In genomic region chr7:5428470-5429252, GRCh38 we compare ENCODE assay signal across 8 cellular contexts. TPM values are rescaled to one million over a fixed set of nuclear protein-coding genes. Genes with fewer than 3 reads are reported as not detected.
DNase-seq lines count a peak whose midpoint lies in the region; TF ChIP-seq lines count a peak whose summit lies in the region.

No MANE protein-coding gene starts in this region.

- H3K4me2 ChIP-seq in GM23248 (ENCODE audit: unreplicated experiment), result peak overlapping the region; percentile 93

- BruUV-seq in A673 (replicated peaks; lab: Mats Ljungman, UMichigan), result TSS peak; percentile 24

- CTCF ChIA-PET in A673 (lab: Charles Lee), result no interaction called here

- 1% methylated on average over 45 to 47 of the region's 47 CpGs for WGBS in GM23248 (ENCODE audit: low coverage in 1 of 2, low lambda C conversion rate in 2 of 2, missing lambda C conversion rate in 2 of 2), 2 experiments
- 4% methylated on average over 47 of the region's 47 CpGs for WGBS in liver

- peak; percentile 95 for DNase-seq in A673 (ENCODE audit: low spot score)
- peak; percentile 96 for DNase-seq in GM23248
- peak; percentile 77 to 80 for DNase-seq in NOMO-1 (lab: John Stamatoyannopoulos, UW; ENCODE audit: unreplicated experiment in 2 of 2)
- peak; percentile 77 for DNase-seq in colonic mucosa
- DNase-seq in superior temporal gyrus (ENCODE audit: extremely low spot score), result peak; percentile 76
- no peak for DNase-seq in GM19240 (ENCODE audit: insufficient read length, low spot score)
- DNase-seq in GM20000 (ENCODE audit: low spot score), result no peak

- peaks cover 33% of the 10 kb centered on the region for H3K4me1 ChIP-seq in A673 (ENCODE audit: insufficient read depth, low read length, poor library complexity, severe bottlenecking)
- H3K4me1 ChIP-seq in GM23248 (ENCODE audit: insufficient read depth), result 0 out of 2 replicates have a peak, but pooled peaks cover 4% of the 10 kb centered on the region
- peaks cover 19% of the 10 kb centered on the region for H3K4me1 ChIP-seq in colonic mucosa
- H3K4me1 ChIP-seq in liver (ENCODE audit: control insufficient read depth in 4 of 4, insufficient read depth in 4 of 4, low read length in 3 of 4), result peaks cover 3 to 35% (median 17%) of the 10 kb centered on the region in 4 donors

- POLR2A ChIA-PET in A673 (lab: Charles Lee; ENCODE audit: low non-redundant PET), result no interaction called here

- TF ChIP-seq CTCF in A673 (conservative IDR thresholded peaks at IDR 0.05; ENCODE audit: low read depth, low read length) (peak; percentile 44), colonic mucosa (IDR thresholded peaks at IDR 0.05) (no peak), liver (IDR thresholded peaks at IDR 0.05; ENCODE audit: low read depth, low read length, missing input control) (peak; percentile 8), GM20000 (IDR thresholded peaks at IDR 0.05; ENCODE audit: extremely low read depth, missing control alignments) (no peak)

- in situ Hi-C loops in GM23248 (cut with MboI), result no loop called here

- intact Hi-C loops in A673 (cut with micrococcal nuclease; ENCODE audit: unreplicated experiment), result no loop called here
- intact Hi-C loops in colonic mucosa (cut with DNase I), result no loop called here

- H3K27me3 ChIP-seq in A673 (replicated peaks; ENCODE audit: insufficient read depth, low read depth, low read length, poor library complexity) (no peaks in the 10 kb centered on the region), GM23248 (replicated peaks; ENCODE audit: insufficient read depth) (no peaks in the 10 kb centered on the region), colonic mucosa (no peaks in the 10 kb centered on the region), liver (ENCODE audit: control insufficient read depth in 4 of 4, insufficient read depth in 4 of 4, low read length in 3 of 4) (no peaks in the 10 kb centered on the region)

- H3K27ac ChIP-seq in A673 (ENCODE audit: low read depth, low read length, poor library complexity, severe bottlenecking) (peak overlapping the region; percentile 99), GM23248 (peak overlapping the region; percentile 98), colonic mucosa (peak overlapping the region; percentile 96), liver (ENCODE audit: low read depth in 1 of 2, low read length in 2 of 2) (peak overlapping the region; percentile 95 to 100)

- H3K9me3 ChIP-seq in A673 (ENCODE audit: low read depth, low read length, poor library complexity, severe bottlenecking) (no peaks in the 10 kb centered on the region), GM23248 (ENCODE audit: low read depth) (no peaks in the 10 kb centered on the region), colonic mucosa (no peaks in the 10 kb centered on the region), liver (ENCODE audit: control insufficient read depth in 4 of 4, low read length in 3 of 4) (peaks cover 0 to 3% (median 0%) of the 10 kb centered on the region in 4 donors)

- no peaks in the 10 kb centered on the region for H4K20me1 ChIP-seq in GM23248 (ENCODE audit: insufficient read depth)

- no peaks in the 10 kb centered on the region for H3K9me2 ChIP-seq in GM23248 (ENCODE audit: insufficient read depth)

- 0 out of 2 replicates have a peak overlapping the region, but pooled peaks have one; percentile 27 for H2AFZ ChIP-seq in GM23248

- H3K79me2 ChIP-seq in GM23248 (ENCODE audit: insufficient read depth), result peaks cover 94% of the 10 kb centered on the region

- H3F3A ChIP-seq in GM23248 (ENCODE audit: insufficient read depth), result 0 out of 2 replicates have a peak, but pooled peaks cover 4% of the 10 kb centered on the region

- H3K9ac ChIP-seq in GM23248 (peak overlapping the region; percentile 95), colonic mucosa (ENCODE audit: low read depth in 2 of 2, low read length in 2 of 2) (peak overlapping the region; percentile 95 to 100), liver (ENCODE audit: low read depth in 1 of 2, low read length in 2 of 2) (peak overlapping the region; percentile 71 to 82)

- no peak for TF ChIP-seq RAD21 in liver (IDR thresholded peaks at IDR 0.05)

- H3K4me3 ChIP-seq in A673 (ENCODE audit: low read depth, low read length, poor library complexity, severe bottlenecking) (peak overlapping the region; percentile 79), GM23248 (peak overlapping the region; percentile 87), colonic mucosa (peak overlapping the region; percentile 62), liver (ENCODE audit: low read depth in 1 of 3, low read length in 3 of 3) (peak overlapping the region; percentile 63 to 84 (median 72))

- no peaks in the 10 kb centered on the region for H3K36me3 ChIP-seq in A673 (ENCODE audit: insufficient read depth, low read length, poor library complexity, severe bottlenecking)
- no peaks in the 10 kb centered on the region for H3K36me3 ChIP-seq in GM23248 (ENCODE audit: low read depth)
- H3K36me3 ChIP-seq in colonic mucosa, result no peaks in the 10 kb centered on the region
- H3K36me3 ChIP-seq in liver (ENCODE audit: control insufficient read depth in 4 of 4, insufficient read depth in 3 of 4, low read depth in 1 of 4, low read length in 3 of 4), result no peaks in the 10 kb centered on the region

TF ChIP-seq in liver, 16 proteins besides CTCF, POLR2A, EP300 and RAD21:
- TF ChIP-seq REST (IDR thresholded peaks at IDR 0.05), result no peak
- no peak for TF ChIP-seq HNF4A (conservative IDR thresholded peaks at IDR 0.05)
- no peak for TF ChIP-seq MAX (IDR thresholded peaks at IDR 0.05)
- no peak for TF ChIP-seq FOXA1 (IDR thresholded peaks at IDR 0.05)
- no peak for TF ChIP-seq NR2F2 (IDR thresholded peaks at IDR 0.05)
- no peak for TF ChIP-seq SP1 (IDR thresholded peaks at IDR 0.05)
- peak; percentile 62 for TF ChIP-seq TAF1 (conservative IDR thresholded peaks at IDR 0.05)
- TF ChIP-seq ATF3 (IDR thresholded peaks at IDR 0.05), result peak; percentile 10
- no peak for TF ChIP-seq JUND (IDR thresholded peaks at IDR 0.05)
- TF ChIP-seq HNF4G (IDR thresholded peaks at IDR 0.05), result no peak
- TF ChIP-seq RXRA (IDR thresholded peaks at IDR 0.05), result no peak
- no peak for TF ChIP-seq GABPA (IDR thresholded peaks at IDR 0.05 in 1 of 2, conservative IDR thresholded peaks at IDR 0.05 in 1 of 2)
- no peak for TF ChIP-seq ZBTB33 (IDR thresholded peaks at IDR 0.05)
- peak; percentile 75 for TF ChIP-seq YY1 (IDR thresholded peaks at IDR 0.05)
- TF ChIP-seq EGR1 (IDR thresholded peaks at IDR 0.05; ENCODE audit: low read depth in 2 of 2), result no peak
- no peak for TF ChIP-seq FOXA2 (IDR thresholded peaks at IDR 0.05)

RNA-seq across cellular contexts. Expression of gene TNRC18, which starts 5.0 kb away (rescaled TPM):
- total RNA-seq in A673 (2021) (91.7 and 97.2 TPM in 2 replicates), colonic mucosa (10 to 100 TPM; 84.0 to 90.9 TPM), liver (10 to 100 TPM; 25.1 to 37.1 TPM)
- total RNA-seq in GM23248 (2014; rRNA removed; shearing (Covaris generic)), result 47.4 and 51.8 TPM in 2 replicates
- polyA plus RNA-seq in GM23248 (2016; fragmentation: Nextera tagmentation; extraction: Ambion mirVana) (3.7 and 4.8 TPM in 2 replicates), liver (10 to 100 TPM in 1 of 2 donors, 1 to 10 TPM in 1; 2.3 to 15.7 TPM)

Comparison
In these comparisons a context has a peak if more than half of its experiments do, and no peak if none do; other contexts are left out.
1. DNase-seq: peak in A673 (single experiment), GM23248 (single experiment), NOMO-1 (2 of 2), colonic mucosa (single experiment) and superior temporal gyrus (single experiment); none in GM19240 (single experiment) and GM20000 (single experiment).
2. CTCF ChIP-seq: peak in A673 (single experiment) and liver (single experiment); none in colonic mucosa (single experiment) and GM20000 (single experiment).
3. Peak in every context shown above with its lines, with median percentiles within 50 percentile points of each other: H3K27ac ChIP-seq, H3K4me3 ChIP-seq and H3K9ac ChIP-seq.